1 cellular context compared by ENCODE assay signal in genomic region chr20:33442136-33443005, GRCh38.
TF ChIP-seq lines count a peak whose summit lies in the region.

No MANE protein-coding gene starts in this region.

TF ChIP-seq in A549, 52 proteins besides CTCF, POLR2A, EP300 and RAD21 (continued from another document):
- TF ChIP-seq POLR2AphosphoS2 (conservative IDR thresholded peaks at IDR 0.05; ENCODE audit: low read length) (no peak), BHLHE40 (IDR thresholded peaks at IDR 0.05; ENCODE audit: low read depth, low read length) (no peak), USF2 (IDR thresholded peaks at IDR 0.05) (no peak), HOXB5 (CRISPR knock-in tag; IDR thresholded peaks at IDR 0.05) (no peak), SREBF2 (IDR thresholded peaks at IDR 0.05) (no peak), EHMT2 (IDR thresholded peaks at IDR 0.05; ENCODE audit: low read depth) (no peak)
